21 cellular contexts compared by ENCODE assay signal in genomic region chr5:142679744-142680143, GRCh38. TPM values are rescaled to one million over a fixed set of nuclear protein-coding genes. Genes with fewer than 3 reads are reported as not detected.
DNase-seq lines count a peak whose midpoint lies in the region; ATAC-seq and TF ChIP-seq lines count a peak whose summit lies in the region.
"Had no signal": no experiment of that assay in that cellular context is flagged by ENCODE, and none has a peak within 500 bp of the region (broad histone marks: within the 10 kb centered on the region; RNA-seq: fewer than 3 reads in every experiment).

No MANE protein-coding gene starts in this region.

- H3K9me3 ChIP-seq in HCT116 (ENCODE audit: control insufficient read depth in 1 of 2, insufficient read depth in 1 of 2, low read depth in 1 of 2, low read length in 2 of 2) (no peaks in the 10 kb centered on the region), RWPE2 (ENCODE audit: severe bottlenecking) (no peaks in the 10 kb centered on the region), hepatocyte (ENCODE audit: low read depth) (no peaks in the 10 kb centered on the region)
- H3K9me3 ChIP-seq: A549, BE2C had no signal

- no peak overlapping the region for H3K4me3 ChIP-seq in HCT116 (replicated peaks in 1 of 2; ENCODE audit: low read depth in 1 of 2, low read length in 2 of 2)
- no peak overlapping the region for H3K4me3 ChIP-seq in RWPE2 (ENCODE audit: severe bottlenecking)
- H3K4me3 ChIP-seq in hepatocyte = no peak overlapping the region
- H3K4me3 ChIP-seq: A549; BLaER1 treated with 17β-estradiol and CSF1 and Interleukin-3, amounts not matched to agents 10 nM and 100 nM; GM12878; GM23248 had no signal

- TF ChIP-seq POLR2A in HCT116 (IDR thresholded peaks at IDR 0.05; ENCODE audit: borderline replicate concordance, extremely low read depth, insufficient read depth, insufficient read length) = no peak

- TF ChIP-seq RAD21 in HCT116 (IDR thresholded peaks at IDR 0.05; ENCODE audit: low read depth) = no peak

- 94% methylated on average over 2 of the region's 2 CpGs for WGBS in hepatocyte (ENCODE audit: low lambda C conversion rate, missing lambda C conversion rate)

- no peak overlapping the region for H3K4me2 ChIP-seq in HCT116 (ENCODE audit: low read length)
- H3K4me2 ChIP-seq in hepatocyte = no peak overlapping the region
- H3K4me2 ChIP-seq: BLaER1 treated with 17β-estradiol and CSF1 and Interleukin-3, amounts not matched to agents 10 nM and 100 nM had no signal

- in situ Hi-C loops in G401 (cut with HindIII; ENCODE audit: low sequenced_read_pairs) = no loop called here

- H3K4me1 Mint-ChIP-seq in type B pancreatic cell (ENCODE audit: unreplicated experiment) = peaks cover 7% of the 10 kb centered on the region
- H3K4me1 Mint-ChIP-seq: CD14-positive monocyte had no signal

- POLR2A ChIA-PET in HCT116 (lab: Charles Lee) = no interaction called here

- TF ChIP-seq CTCF in HCT116 (IDR thresholded peaks at IDR 0.05 in 2 of 3, conservative IDR thresholded peaks at IDR 0.05 in 1 of 3; ENCODE audit: borderline replicate concordance in 1 of 3, insufficient read depth in 1 of 3, low read depth in 2 of 3, low read length in 2 of 3) = no peak
- no peak for TF ChIP-seq CTCF in RWPE2 (IDR thresholded peaks at IDR 0.05; ENCODE audit: poor library complexity, severe bottlenecking)
- no peak for TF ChIP-seq CTCF in hepatocyte (IDR thresholded peaks at IDR 0.05; ENCODE audit: poor library complexity)
- TF ChIP-seq CTCF in type B pancreatic cell (conservative IDR thresholded peaks at IDR 0.05) = no peak

- no TSS peak for BruUV-seq in HCT116 (replicated peaks; lab: Mats Ljungman, UMichigan)

- RAD21 ChIA-PET in HCT116 (lab: Charles Lee; ENCODE audit: low non-redundant PET in 1 of 2, low total read pairs in 2 of 2, uncharacterized antibody in 2 of 2, unreplicated experiment in 2 of 2) = no interaction called here

- H3K27ac ChIP-seq in HCT116 (ENCODE audit: low read depth, low read length) (no peak overlapping the region), RWPE2 (ENCODE audit: poor library complexity, severe bottlenecking) (peak overlapping the region; percentile 75), hepatocyte (peak overlapping the region; percentile 95)
- H3K27ac ChIP-seq: BLaER1 treated with 17β-estradiol and CSF1 and Interleukin-3, amounts not matched to agents 10 nM and 100 nM; GM23248 had no signal

- no peaks in the 10 kb centered on the region for H3K36me3 Mint-ChIP-seq in type B pancreatic cell
- H3K36me3 Mint-ChIP-seq: CD14-positive monocyte had no signal

- CTCF ChIA-PET in HCT116 (lab: Charles Lee) = interaction anchor here (1.5 kb wide), 1 partner anchor 24 kb away, joined by 6 read pairs; no protein-coding TSS in a partner anchor

- peaks cover 12 to 22% of the 10 kb centered on the region in 2 experiments for H3K4me1 ChIP-seq in HCT116 (ENCODE audit: control insufficient read depth in 1 of 2, insufficient read depth in 2 of 2, low read length in 2 of 2)
- H3K4me1 ChIP-seq in RWPE2 (ENCODE audit: insufficient read depth, poor library complexity, severe bottlenecking) = peaks cover 19% of the 10 kb centered on the region
- H3K4me1 ChIP-seq in hepatocyte (ENCODE audit: insufficient read depth) = peaks cover 15% of the 10 kb centered on the region
- H3K4me1 ChIP-seq: BE2C; BLaER1 treated with 17β-estradiol and CSF1 and Interleukin-3, amounts not matched to agents 10 nM and 100 nM had no signal

- H3K9me2 ChIP-seq in HCT116 (ENCODE audit: insufficient read depth) (no peaks in the 10 kb centered on the region), hepatocyte (replicated peaks; ENCODE audit: insufficient read depth) (no peaks in the 10 kb centered on the region)

- intact Hi-C loops in HCT116 (cut with micrococcal nuclease) = no loop called here

- no peak overlapping the region for H2AFZ ChIP-seq in HCT116 (ENCODE audit: low read depth, low read length, poor library complexity, severe bottlenecking)
- no peak overlapping the region for H2AFZ ChIP-seq in hepatocyte
- H2AFZ ChIP-seq: GM23248 had no signal

- no peaks in the 10 kb centered on the region for H4K20me1 ChIP-seq in HCT116 (ENCODE audit: insufficient read depth)
- no peaks in the 10 kb centered on the region for H4K20me1 ChIP-seq in hepatocyte (ENCODE audit: insufficient read depth, poor library complexity, severe bottlenecking)
- H4K20me1 ChIP-seq: BLaER1 treated with 17β-estradiol and CSF1 and Interleukin-3, amounts not matched to agents 10 nM and 100 nM had no signal

- H3K36me3 ChIP-seq in HCT116 (ENCODE audit: control insufficient read depth in 1 of 2, insufficient read depth in 2 of 2, low read length in 2 of 2) (no peaks in the 10 kb centered on the region), RWPE2 (ENCODE audit: low read depth) (no peaks in the 10 kb centered on the region), hepatocyte (replicated peaks; ENCODE audit: insufficient read depth, low read depth) (no peaks in the 10 kb centered on the region)
- H3K36me3 ChIP-seq: BE2C; BLaER1 treated with 17β-estradiol and CSF1 and Interleukin-3, amounts not matched to agents 10 nM and 100 nM had no signal

- DNase-seq in HCT116 (ENCODE audit: low read depth, low spot score) (no peak), RWPE2 (ENCODE audit: low spot score) (no peak), hepatocyte (ENCODE audit: low spot score) (no peak), type B pancreatic cell (ENCODE audit: extremely low spot score, unreplicated experiment) (no peak), G401 (ENCODE audit: low spot score) (no peak), DMS 273 treated with DMSO at 0.1 percent for 48 hours (lab: John Stamatoyannopoulos, UW) (no peak)
- no peak for DNase-seq in activated CD8-positive, alpha-beta memory T cell treated with anti-CD3 and anti-CD28 coated beads, Interleukin-2, amount 50 U/mL, for 4 hours
- DNase-seq: 8988T; ACHN; AML-193; BE2C; CD4-positive, alpha-beta T cell; COR-L47; DND-41; GDM1; GM23248; H9 had no signal

- H3K27me3 ChIP-seq in HCT116 (ENCODE audit: insufficient read depth, low read length) (no peaks in the 10 kb centered on the region), RWPE2 (ENCODE audit: insufficient read depth, poor library complexity, severe bottlenecking) (no peaks in the 10 kb centered on the region), hepatocyte (no peaks in the 10 kb centered on the region)
- H3K27me3 ChIP-seq: BE2C; BLaER1 treated with 17β-estradiol and CSF1 and Interleukin-3, amounts not matched to agents 10 nM and 100 nM had no signal

- H3K27me3 Mint-ChIP-seq in type B pancreatic cell = peaks cover 3% of the 10 kb centered on the region
- H3K27me3 Mint-ChIP-seq: CD4-positive, alpha-beta T cell had no signal

- H3K9me3 Mint-ChIP-seq in type B pancreatic cell = no peaks in the 10 kb centered on the region
- H3K9me3 Mint-ChIP-seq: CD4-positive, alpha-beta T cell; H9 had no signal

- ATAC-seq in HCT116 (no peak), RWPE2 (ENCODE audit: low read depth) (no peak)
- ATAC-seq: A549, GM12878 had no signal

- H3K79me2 ChIP-seq in HCT116 (ENCODE audit: insufficient read depth, low read length) (no peaks in the 10 kb centered on the region), hepatocyte (no peaks in the 10 kb centered on the region)

- no peak overlapping the region for H3K9ac ChIP-seq in HCT116 (ENCODE audit: low read length)
- H3K9ac ChIP-seq: BLaER1 treated with 17β-estradiol and CSF1 and Interleukin-3, amounts not matched to agents 10 nM and 100 nM; GM23248 had no signal

- H3K27ac Mint-ChIP-seq in type B pancreatic cell = peak overlapping the region; percentile 55
- H3K27ac Mint-ChIP-seq: CD14-positive monocyte; CD4-positive, alpha-beta T cell had no signal

- H3K4me3 Mint-ChIP-seq in type B pancreatic cell = no peak overlapping the region
- H3K4me3 Mint-ChIP-seq: CD14-positive monocyte; CD4-positive, alpha-beta T cell; H9 had no signal

TF ChIP-seq in HCT116, 20 proteins besides CTCF, POLR2A, EP300 and RAD21:
- TF ChIP-seq CBX3 (IDR thresholded peaks at IDR 0.05; ENCODE audit: low read depth) = 0 out of 2 replicates have a peak, but pooled peaks have one; percentile 9
- TF ChIP-seq ZNF274 (IDR thresholded peaks at IDR 0.05; ENCODE audit: low read depth, low read length) = no peak

RNA-seq across cellular contexts. Expression of gene FGF1, which starts 6.1 kb away (rescaled TPM):
- total RNA-seq in HCT116 (2021; ENCODE audit: unreplicated experiment) = not detected
- 0.07 and 0.33 TPM in 2 replicates for polyA plus RNA-seq in HCT116 (2012)
- 0.08 and 0.23 TPM in 2 replicates for total RNA-seq in hepatocyte
- 0.27 TPM in 1 of 2 replicates, not detected in the other for polyA plus RNA-seq in hepatocyte
- 0.12 and 2.7 TPM in 2 replicates for total RNA-seq in type B pancreatic cell (ENCODE audit: low replicate concordance)
- 0.03 TPM in 1 of 2 replicates, not detected in the other for total RNA-seq in G401 (2014; rRNA removed; shearing (Covaris generic))
- total RNA-seq: CD4-positive, alpha-beta T cell; GM12878 had no signal
- polyA plus RNA-seq: CD14-positive monocyte, GM12878 had no signal
